Comparison of ENCODE assay signal across 8 cellular contexts in genomic region chr12:110048242-110049027, GRCh38. TPM values are rescaled to one million over a fixed set of nuclear protein-coding genes. Genes with fewer than 3 reads are reported as not detected.
DNase-seq lines count a peak whose midpoint lies in the region; ATAC-seq and TF ChIP-seq lines count a peak whose summit lies in the region.

Gene C12orf76, minus strand, starts transcription at chr12:110048522. Its CDS starts 27 bp downstream, at chr12:110048495.

- peak; percentile 95 for DNase-seq in NCI-H1436 (lab: John Stamatoyannopoulos, UW)
- DNase-seq in T follicular helper cell (ENCODE audit: low read depth), result peak; percentile 86
- DNase-seq in adipocyte (ENCODE audit: low read depth), result peak; percentile 98
- peak; percentile 91 to 95 for DNase-seq in heart right ventricle
- peak; percentile 87 to 99 (median 94) for DNase-seq in posterior cingulate gyrus
- DNase-seq in upper lobe of right lung, result peak; percentile 97

- WGBS in heart right ventricle, 2 donors, result 2 to 3% methylated on average over 47 of the region's 47 CpGs

- H3K9me3 ChIP-seq in adipocyte (ENCODE audit: control insufficient read depth, low read length) (no peaks in the 10 kb centered on the region), heart right ventricle (no peaks in the 10 kb centered on the region), upper lobe of right lung (no peaks in the 10 kb centered on the region)

- H3K27me3 ChIP-seq in adipocyte (replicated peaks; ENCODE audit: control insufficient read depth, insufficient read depth, low read length) (no peaks in the 10 kb centered on the region), heart right ventricle (no peaks in the 10 kb centered on the region), upper lobe of right lung (no peaks in the 10 kb centered on the region)

- peak within 1 kb of the TSS; percentile 86 for H3K9ac ChIP-seq in adipocyte (ENCODE audit: low read length)

- H3K36me3 ChIP-seq in adipocyte (ENCODE audit: control insufficient read depth, insufficient read depth, low read length, severe bottlenecking), result no peaks in the 10 kb centered on the region
- peaks cover 0 to 12% (median 0%) of the 10 kb centered on the region in 9 donors for H3K36me3 ChIP-seq in heart right ventricle
- peaks cover 10% of the 10 kb centered on the region for H3K36me3 ChIP-seq in upper lobe of right lung

- peak; percentile 100 for ATAC-seq in HG02798 (IDR thresholded peaks at IDR 0.05; ENCODE audit: poor library complexity, unreplicated experiment)
- peak; percentile 96 to 100 (median 99) for ATAC-seq in heart right ventricle
- peak; percentile 99 for ATAC-seq in upper lobe of right lung

- intact Hi-C loops in heart right ventricle (cut with DNase I) (no loop called here), posterior cingulate gyrus (cut with DNase I) (no loop called here), upper lobe of right lung (cut with DNase I) (no loop called here)

- H3K4me3 ChIP-seq in GM12875 (ENCODE audit: low read depth, low read length) (peak within 1 kb of the TSS; percentile 93), adipocyte (ENCODE audit: low read length) (peak within 1 kb of the TSS; percentile 91), heart right ventricle (peak within 1 kb of the TSS; percentile 51 to 95 (median 82)), upper lobe of right lung (peak within 1 kb of the TSS; percentile 97)

- no peak for TF ChIP-seq CTCF in GM12875 (IDR thresholded peaks at IDR 0.05; ENCODE audit: borderline replicate concordance, insufficient read depth, low read depth, low read length)
- TF ChIP-seq CTCF in heart right ventricle (IDR thresholded peaks at IDR 0.05), result peak in 1 of 9 donors; percentile 7
- TF ChIP-seq CTCF in upper lobe of right lung (IDR thresholded peaks at IDR 0.05), result no peak

- H3K27ac ChIP-seq in heart right ventricle (peak within 1 kb of the TSS in 9 of 10 donors; percentile 53 to 92 (median 69)), upper lobe of right lung (peak within 1 kb of the TSS; percentile 88)

- peaks cover 23% of the 10 kb centered on the region for H3K4me1 ChIP-seq in adipocyte (ENCODE audit: control insufficient read depth, insufficient read depth, low read length)
- peaks cover 4 to 31% (median 22%) of the 10 kb centered on the region in 9 donors for H3K4me1 ChIP-seq in heart right ventricle
- peaks cover 25% of the 10 kb centered on the region for H3K4me1 ChIP-seq in upper lobe of right lung

RNA-seq across cellular contexts. Expression of gene C12orf76, which starts in this region (rescaled TPM):
- total RNA-seq in heart right ventricle, result 1 to 10 TPM; 3.7 to 8.3 (median 5.3) TPM
- 1 to 10 TPM; 5.9 to 7.8 TPM for polyA plus RNA-seq in heart right ventricle
- 25.0 TPM for total RNA-seq in upper lobe of right lung

Comparison
In these comparisons a context has a peak if more than half of its experiments do, and no peak if none do; other contexts are left out.
1. Peak in every context shown above with its lines: DNase-seq, ATAC-seq, H3K4me3 ChIP-seq and H3K27ac ChIP-seq.